ENCODE assay signal across 8 cellular contexts in genomic region chr1:9651565-9652378, GRCh38. TPM values are rescaled to one million over a fixed set of nuclear protein-coding genes. Genes with fewer than 3 reads are reported as not detected.
DNase-seq lines count a peak whose midpoint lies in the region; ATAC-seq and TF ChIP-seq lines count a peak whose summit lies in the region.

PIK3CD (plus strand) TSS chr1:9651731; CDS start chr1:9710456, 58,725 bp downstream.

- peaks cover 60% of the 10 kb centered on the region for H3K27me3 ChIP-seq in neural progenitor cell

- DNase-seq in AG08396 (ENCODE audit: low spot score) (peak; percentile 53), NCI-H510A treated with DMSO at 0.1 percent for 48 hours (lab: John Stamatoyannopoulos, UW) (peak; percentile 59), fibroblast of the aortic adventitia (ENCODE audit: low read depth) (peak; percentile 11), neural progenitor cell (ENCODE audit: low spot score) (peak; percentile 89), LoVo (ENCODE audit: low spot score) (no peak)
- DNase-seq in activated T-cell treated with anti-CD3 and anti-CD28 coated beads, Interleukin-2, amount 50 U/mL, for 72 hours, result peak; percentile 59 to 63

- H3K79me2 ChIP-seq in neural progenitor cell (ENCODE audit: low read depth), result no peaks in the 10 kb centered on the region

- H3K4me3 ChIP-seq in fibroblast of the aortic adventitia (ENCODE audit: low read depth, low read length) (peak within 1 kb of the TSS; percentile 44), neural progenitor cell (peak within 1 kb of the TSS; percentile 59)

- H3K4me3 Mint-ChIP-seq in activated T-cell treated with anti-CD3 and anti-CD28 coated beads, Interleukin-2, amount 50 U/mL, for 72 hours, result peak within 1 kb of the TSS; percentile 99
- peak within 1 kb of the TSS; percentile 88 for H3K4me3 Mint-ChIP-seq in neural progenitor cell

- no peak within 1 kb of the TSS for H3K27ac ChIP-seq in neural progenitor cell

- H3K4me1 Mint-ChIP-seq in activated T-cell treated with anti-CD3 and anti-CD28 coated beads, Interleukin-2, amount 50 U/mL, for 72 hours (ENCODE audit: low read depth), result peaks cover 54% of the 10 kb centered on the region
- H3K4me1 Mint-ChIP-seq in neural progenitor cell, result peaks cover 6% of the 10 kb centered on the region

- H3K9me3 Mint-ChIP-seq in activated T-cell treated with anti-CD3 and anti-CD28 coated beads, Interleukin-2, amount 50 U/mL, for 72 hours, result no peaks in the 10 kb centered on the region
- peaks cover 3% of the 10 kb centered on the region for H3K9me3 Mint-ChIP-seq in neural progenitor cell

- H3F3A ChIP-seq in neural progenitor cell (ENCODE audit: low read depth), result peaks cover 10% of the 10 kb centered on the region

- peak; percentile 40 for ATAC-seq in GM19397 (IDR thresholded peaks at IDR 0.05; ENCODE audit: unreplicated experiment)
- peak; percentile 38 to 45 for ATAC-seq in activated T-cell treated with anti-CD3 and anti-CD28 coated beads, Interleukin-2, amount 50 U/mL, for 72 hours (replicated peaks in 1 of 2)
- ATAC-seq in HG03378 (IDR thresholded peaks at IDR 0.05; ENCODE audit: unreplicated experiment), result no peak

- H3K36me3 Mint-ChIP-seq in activated T-cell treated with anti-CD3 and anti-CD28 coated beads, Interleukin-2, amount 50 U/mL, for 72 hours (ENCODE audit: insufficient read depth in 2 of 2), result peaks cover 5 to 8% of the 10 kb centered on the region in 2 donors
- H3K36me3 Mint-ChIP-seq in neural progenitor cell, result no peaks in the 10 kb centered on the region

- H3K9me3 ChIP-seq in neural progenitor cell (ENCODE audit: low read depth), result no peaks in the 10 kb centered on the region

- H3K27ac Mint-ChIP-seq in activated T-cell treated with anti-CD3 and anti-CD28 coated beads, Interleukin-2, amount 50 U/mL, for 72 hours, result peak within 1 kb of the TSS; percentile 76
- no peak within 1 kb of the TSS for H3K27ac Mint-ChIP-seq in neural progenitor cell

- peak within 1 kb of the TSS; percentile 78 for H2AFZ ChIP-seq in neural progenitor cell (replicated peaks)

- no peaks in the 10 kb centered on the region for H3K27me3 Mint-ChIP-seq in activated T-cell treated with anti-CD3 and anti-CD28 coated beads, Interleukin-2, amount 50 U/mL, for 72 hours (ENCODE audit: low read depth)
- peaks cover 53% of the 10 kb centered on the region for H3K27me3 Mint-ChIP-seq in neural progenitor cell (ENCODE audit: insufficient read depth, low read depth)

- H3K4me1 ChIP-seq in neural progenitor cell, result no peaks in the 10 kb centered on the region

- peak within 1 kb of the TSS; percentile 79 for H3K4me2 ChIP-seq in neural progenitor cell

- no peaks in the 10 kb centered on the region for H3K36me3 ChIP-seq in neural progenitor cell

- no peak for TF ChIP-seq CTCF in fibroblast of the aortic adventitia (IDR thresholded peaks at IDR 0.05; ENCODE audit: insufficient read depth, low read length)
- no peak for TF ChIP-seq CTCF in neural progenitor cell (IDR thresholded peaks at IDR 0.05)

- H4K20me1 ChIP-seq in neural progenitor cell (ENCODE audit: low read depth), result no peaks in the 10 kb centered on the region

- no peak within 1 kb of the TSS for H3K9ac ChIP-seq in neural progenitor cell

RNA-seq across cellular contexts. Expression of gene PIK3CD, which starts in this region (rescaled TPM):
- 100 to 1,000 TPM; 149 to 162 TPM for total RNA-seq in activated T-cell treated with anti-CD3 and anti-CD28 coated beads, Interleukin-2, amount 50 U/mL, for 72 hours
- total RNA-seq in fibroblast of the aortic adventitia (ENCODE audit: low replicate concordance) (3.0 and 6.5 TPM in 2 replicates), neural progenitor cell (ENCODE audit: low replicate concordance) (5.0 and 8.8 TPM in 2 replicates)

Comparison
In these comparisons a context has a peak if more than half of its experiments do, and no peak if none do; other contexts are left out.
1. RNA of gene PIK3CD (total RNA-seq): 149 to 162 TPM in activated T-cell treated with anti-CD3 and anti-CD28 coated beads, Interleukin-2, amount 50 U/mL, for 72 hours; 5.0 to 8.8 TPM in neural progenitor cell and 3.0 to 6.5 TPM in fibroblast of the aortic adventitia; every median in the first group is over 10 times any median in the second.